8 cellular contexts compared by ENCODE assay signal in genomic region chr14:22838631-22839041, GRCh38. TPM values are rescaled to one million over a fixed set of nuclear protein-coding genes. Genes with fewer than 3 reads are reported as not detected.
A peak's percentile ranks its signal among the peaks of the same experiment; 100 is the strongest.
DNase-seq lines count a peak whose midpoint lies in the region; ATAC-seq and TF ChIP-seq lines count a peak whose summit lies in the region.

No MANE protein-coding gene starts in this region.

- H3K79me2 ChIP-seq in DND-41 (ENCODE audit: insufficient read depth, low read length) (no peaks in the 10 kb centered on the region), osteoblast (ENCODE audit: insufficient read depth, low read length) (peaks cover 80% of the 10 kb centered on the region)

- no peak overlapping the region for H3K27ac ChIP-seq in DND-41 (ENCODE audit: low read length)
- H3K27ac ChIP-seq in RWPE2 (ENCODE audit: poor library complexity, severe bottlenecking), result peak overlapping the region; percentile 98
- peak overlapping the region; percentile 97 for H3K27ac ChIP-seq in osteoblast (ENCODE audit: low read depth, low read length)

- H3K4me3 ChIP-seq in DND-41 (ENCODE audit: low read depth in 1 of 2, low read length in 2 of 2) (no peak overlapping the region), RWPE2 (ENCODE audit: severe bottlenecking) (peak overlapping the region; percentile 93), osteoblast (ENCODE audit: insufficient read depth, low read length) (peak overlapping the region; percentile 96)

- H4K20me1 ChIP-seq in DND-41 (ENCODE audit: insufficient read depth, low read length) (no peaks in the 10 kb centered on the region), osteoblast (ENCODE audit: insufficient read depth, low read length) (peaks cover 17% of the 10 kb centered on the region)

- peaks cover 11% of the 10 kb centered on the region for H3K36me3 Mint-ChIP-seq in activated naive CD4-positive, alpha-beta T cell treated with anti-CD3 and anti-CD28 coated beads for 36 hours (ENCODE audit: low read depth)

- H2AFZ ChIP-seq in DND-41 (ENCODE audit: low read depth, low read length), result no peak overlapping the region
- no peak overlapping the region for H2AFZ ChIP-seq in osteoblast (ENCODE audit: low read length)

- intact Hi-C loops in activated naive CD4-positive, alpha-beta T cell treated with anti-CD3 and anti-CD28 coated beads for 36 hours (cut with micrococcal nuclease), result no loop called here

- H3K27me3 ChIP-seq in DND-41 (ENCODE audit: insufficient read depth, low read length, poor library complexity) (peaks cover 10% of the 10 kb centered on the region), RWPE2 (ENCODE audit: insufficient read depth, poor library complexity, severe bottlenecking) (no peaks in the 10 kb centered on the region), osteoblast (ENCODE audit: insufficient read depth, low read length) (no peaks in the 10 kb centered on the region)

- H3K27ac Mint-ChIP-seq in activated naive CD4-positive, alpha-beta T cell treated with anti-CD3 and anti-CD28 coated beads for 36 hours, result no peak overlapping the region

- no peak overlapping the region for H3K4me3 Mint-ChIP-seq in activated naive CD4-positive, alpha-beta T cell treated with anti-CD3 and anti-CD28 coated beads for 36 hours

- peaks cover 14% of the 10 kb centered on the region for H3K4me1 Mint-ChIP-seq in activated naive CD4-positive, alpha-beta T cell treated with anti-CD3 and anti-CD28 coated beads for 36 hours (ENCODE audit: low read depth)

- CTCF ChIA-PET in activated naive CD4-positive, alpha-beta T cell treated with anti-CD3 and anti-CD28 coated beads for 36 hours (lab: Charles Lee), result interaction anchor here (0.6 to 10.5 kb wide), 3 partner anchors 13 to 21 kb away, joined by 3 to 105 read pairs (median 27); no protein-coding TSS in a partner anchor

- H3K9me3 ChIP-seq in DND-41 (ENCODE audit: insufficient read depth, low read length, severe bottlenecking) (no peaks in the 10 kb centered on the region), RWPE2 (ENCODE audit: severe bottlenecking) (no peaks in the 10 kb centered on the region), osteoblast (ENCODE audit: low read depth, low read length) (no peaks in the 10 kb centered on the region)

- H3K4me1 ChIP-seq in DND-41 (ENCODE audit: insufficient read depth, low read length) (no peaks in the 10 kb centered on the region), RWPE2 (ENCODE audit: insufficient read depth, poor library complexity, severe bottlenecking) (peaks cover 23% of the 10 kb centered on the region), osteoblast (ENCODE audit: insufficient read depth, low read length) (peaks cover 25% of the 10 kb centered on the region)

- no peak for TF ChIP-seq CTCF in DND-41 (IDR thresholded peaks at IDR 0.05; ENCODE audit: borderline replicate concordance, extremely low read depth, low read length, poor library complexity, severe bottlenecking)
- no peak for TF ChIP-seq CTCF in RWPE2 (IDR thresholded peaks at IDR 0.05; ENCODE audit: poor library complexity, severe bottlenecking)
- TF ChIP-seq CTCF in osteoblast (IDR thresholded peaks at IDR 0.05; ENCODE audit: extremely low read depth, low read depth, low read length), result no peak

- H3K4me2 ChIP-seq in DND-41 (ENCODE audit: insufficient read depth, low read length) (no peak overlapping the region), osteoblast (ENCODE audit: insufficient read depth, low read length) (peak overlapping the region; percentile 88)

- peaks cover 4% of the 10 kb centered on the region for H3K27me3 Mint-ChIP-seq in activated naive CD4-positive, alpha-beta T cell treated with anti-CD3 and anti-CD28 coated beads for 36 hours (ENCODE audit: low read depth)

- peak; percentile 32; the same call in 1 of the 3 replicates for ATAC-seq in DND-41 (ENCODE audit: insufficient read depth, low read depth)
- peak; percentile 8 for ATAC-seq in RWPE2 (ENCODE audit: low read depth)
- no peak for ATAC-seq in stimulated activated naive CD8-positive, alpha-beta T cell treated with anti-CD3 and anti-CD28 coated beads, Interleukin-15, Interleukin-2, amounts not matched to agents 100 U/mL and 50 U/mL, for 24 hours

- DNase-seq in DND-41 (no peak), RWPE2 (ENCODE audit: low spot score) (no peak), fibroblast of peridontal ligament (ENCODE audit: extremely low read depth) (peak; percentile 60), osteoblast (ENCODE audit: insufficient read length, low spot score, missing footprints) (peak; percentile 91), T-helper 9 cell (no peak), middle frontal gyrus (ENCODE audit: extremely low spot score, low spot score) (no peak)
- DNase-seq in stimulated activated naive CD8-positive, alpha-beta T cell treated with anti-CD3 and anti-CD28 coated beads, Interleukin-15, Interleukin-2, amounts not matched to agents 100 U/mL and 50 U/mL, for 24 hours, result no peak
- DNase-seq in activated naive CD4-positive, alpha-beta T cell treated with anti-CD3 and anti-CD28 coated beads for 36 hours, result no peak

- H3K9me3 Mint-ChIP-seq in activated naive CD4-positive, alpha-beta T cell treated with anti-CD3 and anti-CD28 coated beads for 36 hours, result no peaks in the 10 kb centered on the region

- no peak overlapping the region for H3K9ac ChIP-seq in DND-41 (ENCODE audit: low read depth, low read length)

- H3K36me3 ChIP-seq in DND-41 (ENCODE audit: insufficient read depth, low read length) (peaks cover 15% of the 10 kb centered on the region), RWPE2 (ENCODE audit: low read depth) (peaks cover 77% of the 10 kb centered on the region), osteoblast (ENCODE audit: insufficient read depth, low read length) (peaks cover 41% of the 10 kb centered on the region)

RNA-seq across cellular contexts. Expression of gene MMP14, which starts 2.3 kb away (rescaled TPM):
- 580 and 649 TPM in 2 replicates for total RNA-seq in osteoblast
- 1 to 10 TPM; 1.3 to 2.1 TPM for total RNA-seq in activated naive CD4-positive, alpha-beta T cell treated with anti-CD3 and anti-CD28 coated beads for 36 hours

RNA-seq across cellular contexts. Expression of gene MRPL52, which starts 8.9 kb away (rescaled TPM):
- 20.3 and 31.5 TPM in 2 replicates for total RNA-seq in osteoblast
- total RNA-seq in activated naive CD4-positive, alpha-beta T cell treated with anti-CD3 and anti-CD28 coated beads for 36 hours, result 100 to 1,000 TPM; 170 TPM

RNA-seq across cellular contexts. Expression of gene SLC7A7, which starts 23.4 kb away (rescaled TPM):
- total RNA-seq in osteoblast, result 4.3 and 4.7 TPM in 2 replicates
- total RNA-seq in activated naive CD4-positive, alpha-beta T cell treated with anti-CD3 and anti-CD28 coated beads for 36 hours, result 1 to 10 TPM in 1 of 2 experiments, under 1 TPM in 1; 0.40 to 1.1 TPM

RNA-seq across cellular contexts. Expression of gene LRP10, which starts 32.9 kb away (rescaled TPM):
- 147 and 164 TPM in 2 replicates for total RNA-seq in osteoblast
- total RNA-seq in activated naive CD4-positive, alpha-beta T cell treated with anti-CD3 and anti-CD28 coated beads for 36 hours, result 10 to 100 TPM; 71.9 to 75.2 TPM

RNA-seq across cellular contexts. Expression of gene REM2, which starts 44.4 kb away (rescaled TPM):
- total RNA-seq in osteoblast, result 0.29 and 0.36 TPM in 2 replicates
- under 1 TPM; 0.69 to 0.74 TPM for total RNA-seq in activated naive CD4-positive, alpha-beta T cell treated with anti-CD3 and anti-CD28 coated beads for 36 hours

Comparison
In these comparisons a context has a peak if more than half of its experiments do, and no peak if none do; other contexts are left out.
1. DNase-seq: peak in fibroblast of peridontal ligament (single experiment) and osteoblast (single experiment); none in DND-41 (single experiment), RWPE2 (single experiment), stimulated activated naive CD8-positive, alpha-beta T cell treated with anti-CD3 and anti-CD28 coated beads, Interleukin-15, Interleukin-2, amounts not matched to agents 100 U/mL and 50 U/mL, for 24 hours (single experiment), T-helper 9 cell (single experiment), middle frontal gyrus (single experiment) and activated naive CD4-positive, alpha-beta T cell treated with anti-CD3 and anti-CD28 coated beads for 36 hours (single experiment).
2. H3K4me3 ChIP-seq: peak in RWPE2 (single experiment) and osteoblast (single experiment); none in DND-41 (0 of 2).
3. RNA of gene MMP14, which starts 2.3 kb away (total RNA-seq): 580 to 649 TPM in osteoblast; 1.3 to 2.1 TPM in activated naive CD4-positive, alpha-beta T cell treated with anti-CD3 and anti-CD28 coated beads for 36 hours; every median in the first group is over 100 times any median in the second.